22 cellular contexts compared by ENCODE assay signal in the genomic region with DNA sequence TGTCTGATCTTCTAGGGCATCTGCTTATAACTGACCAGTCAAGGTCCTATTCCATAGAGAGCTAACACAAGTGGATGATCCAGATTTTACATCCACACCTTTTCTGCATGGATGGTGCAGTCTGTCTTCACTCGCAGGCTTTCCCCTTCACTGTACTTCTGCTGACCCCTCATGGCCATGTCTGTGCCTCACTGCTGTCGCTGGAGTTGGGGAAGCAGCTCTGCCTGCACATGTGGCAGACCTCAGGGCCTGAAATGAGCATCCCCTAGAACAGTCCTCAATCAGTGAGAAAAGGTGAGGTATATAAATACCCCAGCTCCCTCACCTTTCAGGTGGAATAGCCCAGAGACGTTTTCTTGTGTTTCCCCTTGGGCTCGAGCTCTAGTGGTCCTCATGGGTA.
DNase-seq lines count a peak whose midpoint lies in the region; ATAC-seq, FAIRE-seq and TF ChIP-seq lines count a peak whose summit lies in the region.
"Had no signal": no experiment of that assay in that cellular context is flagged by ENCODE, and none has a peak within 500 bp of the region (broad histone marks: within the 10 kb centered on the region; RNA-seq: fewer than 3 reads in every experiment).

No MANE protein-coding gene starts in this region.

- H3K27me3 ChIP-seq in DND-41 (ENCODE audit: insufficient read depth, low read length, poor library complexity): peaks cover 43% of the 10 kb centered on the region
- H3K27me3 ChIP-seq in SU-DHL-6 (ENCODE audit: low read length): no peaks in the 10 kb centered on the region
- H3K27me3 ChIP-seq: cardiac muscle cell, uterus had no signal

- no peaks in the 10 kb centered on the region for H3K9me3 ChIP-seq in DND-41 (ENCODE audit: insufficient read depth, low read length, severe bottlenecking)
- H3K9me3 ChIP-seq in SU-DHL-6 (ENCODE audit: insufficient read depth, low read length): no peaks in the 10 kb centered on the region
- no peaks in the 10 kb centered on the region for H3K9me3 ChIP-seq in kidney (ENCODE audit: control insufficient read depth in 1 of 2, low read length in 2 of 2)
- H3K9me3 ChIP-seq in mucosa of descending colon: no peaks in the 10 kb centered on the region
- H3K9me3 ChIP-seq: left lung, uterus had no signal

- no peak overlapping the region for H3K4me3 ChIP-seq in DND-41 (ENCODE audit: low read depth in 1 of 2, low read length in 2 of 2)
- no peak overlapping the region for H3K4me3 ChIP-seq in SU-DHL-6 (ENCODE audit: insufficient read depth, low read length, poor library complexity, severe bottlenecking)
- H3K4me3 ChIP-seq in kidney (ENCODE audit: low read length in 2 of 2): no peak overlapping the region
- no peak overlapping the region for H3K4me3 ChIP-seq in mucosa of descending colon
- H3K4me3 ChIP-seq: cardiac muscle cell, left lung, uterus had no signal

- ATAC-seq in DND-41 (ENCODE audit: insufficient read depth, low read depth): no peak
- no peak for ATAC-seq in HG03108 (IDR thresholded peaks at IDR 0.05; ENCODE audit: unreplicated experiment)
- ATAC-seq in mucosa of descending colon: no peak
- ATAC-seq in GM19351 (IDR thresholded peaks at IDR 0.05; ENCODE audit: unreplicated experiment): no peak
- ATAC-seq: activated CD4-positive, alpha-beta T cell treated with anti-CD3 and anti-CD28 coated beads for 36 hours; activated T-cell treated with anti-CD3 and anti-CD28 coated beads, Interleukin-2, amount 50 U/mL, for 72 hours; left lung; T-cell had no signal

- no peak overlapping the region for H3K27ac ChIP-seq in DND-41 (ENCODE audit: low read length)
- H3K27ac ChIP-seq in SU-DHL-6 (ENCODE audit: low read depth, low read length): no peak overlapping the region
- H3K27ac ChIP-seq in kidney (ENCODE audit: low read depth in 2 of 2, low read length in 2 of 2): no peak overlapping the region
- H3K27ac ChIP-seq: cardiac muscle cell, left lung, uterus had no signal

- peak; percentile 23 for FAIRE-seq in HTR-8/SVneo (lab: Jason Lieb, UNC)
- FAIRE-seq in kidney (lab: Jason Lieb, UNC): no peak
- FAIRE-seq: endothelial cell of umbilical vein had no signal

- no peak overlapping the region for H2AFZ ChIP-seq in DND-41 (ENCODE audit: low read depth, low read length)
- no peak overlapping the region for H2AFZ ChIP-seq in SU-DHL-6 (ENCODE audit: low read depth, low read length, severe bottlenecking)

- intact Hi-C loops in kidney (cut with DNase I) (no loop called here), mucosa of descending colon (cut with DNase I, micrococcal nuclease) (no loop called here)

- H4K20me1 ChIP-seq in DND-41 (ENCODE audit: insufficient read depth, low read length) (no peaks in the 10 kb centered on the region), SU-DHL-6 (ENCODE audit: low read depth, low read length) (no peaks in the 10 kb centered on the region)

- H3K36me3 ChIP-seq in DND-41 (ENCODE audit: insufficient read depth, low read length): no peaks in the 10 kb centered on the region
- H3K36me3 ChIP-seq in SU-DHL-6 (ENCODE audit: low read length): no peaks in the 10 kb centered on the region
- H3K36me3 ChIP-seq in kidney (ENCODE audit: control insufficient read depth in 1 of 2, insufficient read depth in 2 of 2, low read length in 2 of 2): no peaks in the 10 kb centered on the region
- H3K36me3 ChIP-seq in mucosa of descending colon (ENCODE audit: low read depth): no peaks in the 10 kb centered on the region
- H3K36me3 ChIP-seq: cardiac muscle cell, left lung, uterus had no signal

- H3K9ac ChIP-seq in DND-41 (ENCODE audit: low read depth, low read length) (no peak overlapping the region), SU-DHL-6 (ENCODE audit: low read length) (no peak overlapping the region), kidney (ENCODE audit: low read length in 2 of 2) (no peak overlapping the region)

- H3F3A ChIP-seq in SU-DHL-6 (ENCODE audit: insufficient read depth): no peaks in the 10 kb centered on the region

- peak; percentile 25 for TF ChIP-seq CTCF in DND-41 (IDR thresholded peaks at IDR 0.05; ENCODE audit: borderline replicate concordance, extremely low read depth, low read length, poor library complexity, severe bottlenecking)
- peak; percentile 50 for TF ChIP-seq CTCF in SU-DHL-6 (IDR thresholded peaks at IDR 0.05; ENCODE audit: insufficient read depth, low read length, poor library complexity, severe bottlenecking)
- no peak for TF ChIP-seq CTCF in kidney (IDR thresholded peaks at IDR 0.05; ENCODE audit: borderline replicate concordance, extremely low read depth, insufficient read depth)
- TF ChIP-seq CTCF in mucosa of descending colon (IDR thresholded peaks at IDR 0.05): no peak

- no peaks in the 10 kb centered on the region for H3K9me2 ChIP-seq in SU-DHL-6 (replicated peaks; ENCODE audit: insufficient read depth, low read length)

- H3K79me2 ChIP-seq in DND-41 (ENCODE audit: insufficient read depth, low read length) (no peaks in the 10 kb centered on the region), SU-DHL-6 (ENCODE audit: insufficient read depth, low read length) (no peaks in the 10 kb centered on the region)

- no peak for DNase-seq in DND-41
- no peak for DNase-seq in HTR-8/SVneo (ENCODE audit: insufficient read length, low spot score)
- peak; percentile 56 for DNase-seq in islet precursor cell
- DNase-seq in kidney: no peak
- no peak for DNase-seq in mucosa of descending colon
- DNase-seq: activated CD4-positive, alpha-beta T cell treated with anti-CD3 and anti-CD28 coated beads for 36 hours; activated CD8-positive, alpha-beta memory T cell treated with anti-CD3 and anti-CD28 coated beads for 24 hours; activated naive CD4-positive, alpha-beta T cell treated with anti-CD3 and anti-CD28 coated beads, Interleukin-2, amount 50 U/mL, for 16 hours; activated T-cell treated with anti-CD3 and anti-CD28 coated beads, Interleukin-2, amount 50 U/mL, for 72 hours; CD4-positive, alpha-beta T cell; GOT3; head of caudate nucleus; left lung; NCI-H2171 treated with DMSO at 0.1 percent for 48 hours; NCI-H524 treated with DMSO at 0.1 percent for 48 hours; T-cell; uterus had no signal

- H3K4me1 ChIP-seq in DND-41 (ENCODE audit: insufficient read depth, low read length): no peaks in the 10 kb centered on the region
- no peaks in the 10 kb centered on the region for H3K4me1 ChIP-seq in kidney (ENCODE audit: control insufficient read depth in 1 of 2, insufficient read depth in 1 of 2, low read depth in 1 of 2, low read length in 2 of 2)
- H3K4me1 ChIP-seq in mucosa of descending colon (ENCODE audit: low read depth): no peaks in the 10 kb centered on the region
- H3K4me1 ChIP-seq: left lung, uterus had no signal

- H3K4me2 ChIP-seq in DND-41 (ENCODE audit: insufficient read depth, low read length) (no peak overlapping the region), SU-DHL-6 (ENCODE audit: low read depth, low read length, poor library complexity, severe bottlenecking) (no peak overlapping the region)

Comparison
In these comparisons a context has a peak if more than half of its experiments do, and no peak if none do; other contexts are left out.
1. CTCF ChIP-seq: peak in DND-41 (single experiment) and SU-DHL-6 (single experiment); none in kidney (single experiment) and mucosa of descending colon (single experiment).